ENCODE assay signal across 1 cellular context in genomic region chr6:13289789-13290318, GRCh38.
TF ChIP-seq lines count a peak whose summit lies in the region.

No MANE protein-coding gene starts in this region.

TF ChIP-seq in HepG2, 621 proteins besides CTCF, POLR2A, EP300 and RAD21 (continued from another document and continues in another):
- TF ChIP-seq ZNF512 (CRISPR knock-in tag; IDR thresholded peaks at IDR 0.05) (no peak), CBX1 (IDR thresholded peaks at IDR 0.05; ENCODE audit: low read depth) (no peak), ZNF30 (CRISPR knock-in tag; IDR thresholded peaks at IDR 0.05) (no peak), ZNF883 (CRISPR knock-in tag; IDR thresholded peaks at IDR 0.05; ENCODE audit: not compliant biosample characterization) (no peak), ZNF788 (CRISPR knock-in tag; IDR thresholded peaks at IDR 0.05; ENCODE audit: borderline replicate concordance) (no peak; the same call in 1 of the 2 replicates), ZNF713 (CRISPR knock-in tag; IDR thresholded peaks at IDR 0.05) (no peak), ZFP62 (CRISPR knock-in tag; IDR thresholded peaks at IDR 0.05) (no peak), ZNF772 (CRISPR knock-in tag; IDR thresholded peaks at IDR 0.05) (peak; percentile 48; the same call in 1 of the 2 replicates), SNAI1 (CRISPR knock-in tag; IDR thresholded peaks at IDR 0.05; ENCODE audit: borderline replicate concordance) (no peak; the same call in 1 of the 2 replicates), BCL6 (CRISPR knock-in tag; IDR thresholded peaks at IDR 0.05) (peak; percentile 62; the same call in 1 of the 2 replicates), MAFF (IDR thresholded peaks at IDR 0.05; ENCODE audit: low read depth, low read length) (no peak), ZFP37 (CRISPR knock-in tag; IDR thresholded peaks at IDR 0.05; ENCODE audit: borderline replicate concordance) (no peak), ZXDC (CRISPR knock-in tag; IDR thresholded peaks at IDR 0.05) (no peak), NBN (conservative IDR thresholded peaks at IDR 0.05) (no peak), CBX2 (IDR thresholded peaks at IDR 0.05; ENCODE audit: low read depth, low read length) (no peak), CBX2 (CRISPR knock-in tag; IDR thresholded peaks at IDR 0.05; ENCODE audit: low read depth) (no peak), MAFK (conservative IDR thresholded peaks at IDR 0.05 in 1 of 2, IDR thresholded peaks at IDR 0.05 in 1 of 2; ENCODE audit: low read length in 2 of 2) (no peak), POLR2G (IDR thresholded peaks at IDR 0.05; ENCODE audit: low read depth, low read length) (no peak), DNMT3B (CRISPR knock-in tag; conservative IDR thresholded peaks at IDR 0.05) (no peak), MTERF4 (CRISPR knock-in tag; IDR thresholded peaks at IDR 0.05) (no peak), ZNF558 (CRISPR knock-in tag; IDR thresholded peaks at IDR 0.05; ENCODE audit: borderline replicate concordance) (no peak), SRF (IDR thresholded peaks at IDR 0.05; ENCODE audit: low read depth, low read length) (no peak), HNRNPK (IDR thresholded peaks at IDR 0.05; ENCODE audit: low read depth, low read length, poor library complexity, severe bottlenecking) (no peak), ZNF790 (CRISPR knock-in tag; IDR thresholded peaks at IDR 0.05; ENCODE audit: borderline replicate concordance) (no peak), NCOA5 (CRISPR knock-in tag; IDR thresholded peaks at IDR 0.05) (no peak), ZNF143 (CRISPR knock-in tag; IDR thresholded peaks at IDR 0.05) (no peak), IKZF5 (CRISPR knock-in tag; IDR thresholded peaks at IDR 0.05) (peak; percentile 82), ADNP (CRISPR knock-in tag; IDR thresholded peaks at IDR 0.05) (no peak), DR1 (CRISPR knock-in tag; IDR thresholded peaks at IDR 0.05) (no peak), ZNF609 (CRISPR knock-in tag; IDR thresholded peaks at IDR 0.05; ENCODE audit: borderline replicate concordance) (peak; percentile 68; the same call in 1 of the 2 replicates), SCMH1 (CRISPR knock-in tag; IDR thresholded peaks at IDR 0.05; ENCODE audit: borderline replicate concordance) (no peak), MED8 (CRISPR knock-in tag; IDR thresholded peaks at IDR 0.05; ENCODE audit: insufficient replicate concordance) (no peak), POLR2AphosphoS2 (IDR thresholded peaks at IDR 0.05; ENCODE audit: low read depth, low read length) (no peak), GZF1 (CRISPR knock-in tag; IDR thresholded peaks at IDR 0.05) (no peak), REXO4 (CRISPR knock-in tag; IDR thresholded peaks at IDR 0.05; ENCODE audit: borderline replicate concordance) (no peak), HIC2 (CRISPR knock-in tag; IDR thresholded peaks at IDR 0.05; ENCODE audit: low read depth) (no peak), TCF7 (IDR thresholded peaks at IDR 0.05; ENCODE audit: low read depth) (peak; percentile 87), ZSCAN12 (CRISPR knock-in tag; IDR thresholded peaks at IDR 0.05) (no peak), PCBP1 (IDR thresholded peaks at IDR 0.05; ENCODE audit: borderline replicate concordance, low read depth, low read length) (no peak), MBD4 (IDR thresholded peaks at IDR 0.05; ENCODE audit: borderline replicate concordance, low read length) (no peak), ZNF850 (CRISPR knock-in tag; conservative IDR thresholded peaks at IDR 0.05) (no peak), ZNF740 (CRISPR knock-in tag; IDR thresholded peaks at IDR 0.05) (no peak), BATF2 (CRISPR knock-in tag; IDR thresholded peaks at IDR 0.05) (no peak), TFDP1 (CRISPR knock-in tag; IDR thresholded peaks at IDR 0.05; ENCODE audit: borderline replicate concordance) (no peak; the same call in 1 of the 2 replicates), ZNF572 (CRISPR knock-in tag; IDR thresholded peaks at IDR 0.05) (no peak), ZNF766 (CRISPR knock-in tag; IDR thresholded peaks at IDR 0.05; ENCODE audit: borderline replicate concordance) (no peak), SUZ12 (IDR thresholded peaks at IDR 0.05; ENCODE audit: low read depth, low read length) (no peak), SKI (IDR thresholded peaks at IDR 0.05; ENCODE audit: partially characterized antibody) (peak; percentile 92), CHD2 (IDR thresholded peaks at IDR 0.05; ENCODE audit: low read depth, low read length) (no peak), RNF2 (conservative IDR thresholded peaks at IDR 0.05; ENCODE audit: low read depth) (no peak), LRRFIP1 (CRISPR knock-in tag; conservative IDR thresholded peaks at IDR 0.05) (no peak)
